In genomic region chr22:25060522-25061071, GRCh38 we compare ENCODE assay signal across 11 cellular contexts.
DNase-seq lines count a peak whose midpoint lies in the region; ATAC-seq and TF ChIP-seq lines count a peak whose summit lies in the region.
"Had no signal": no experiment of that assay in that cellular context is flagged by ENCODE, and none has a peak within 500 bp of the region (broad histone marks: within the 10 kb centered on the region; RNA-seq: fewer than 3 reads in every experiment).

No MANE protein-coding gene starts in this region.

- H3K36me3 Mint-ChIP-seq in MCF 10A (ENCODE audit: insufficient read depth, unreplicated experiment) = peaks cover 71% of the 10 kb centered on the region

- H3K4me2 ChIP-seq in hepatocyte = no peak overlapping the region

- no peak overlapping the region for H3K4me3 Mint-ChIP-seq in MCF 10A (ENCODE audit: unreplicated experiment)
- H3K4me3 Mint-ChIP-seq: B cell had no signal

- no peaks in the 10 kb centered on the region for H3K27me3 Mint-ChIP-seq in MCF 10A (ENCODE audit: insufficient read depth, unreplicated experiment)

- H3K27me3 ChIP-seq in breast epithelium (no peaks in the 10 kb centered on the region), hepatocyte (no peaks in the 10 kb centered on the region), thyroid gland (no peaks in the 10 kb centered on the region)
- H3K27me3 ChIP-seq: body of pancreas had no signal

- no peak overlapping the region for H3K4me3 ChIP-seq in breast epithelium
- H3K4me3 ChIP-seq in hepatocyte = no peak overlapping the region
- no peak overlapping the region for H3K4me3 ChIP-seq in thyroid gland (replicated peaks in 1 of 3)
- H3K4me3 ChIP-seq: body of pancreas had no signal

- no peak for ATAC-seq in GM19023 (IDR thresholded peaks at IDR 0.05; ENCODE audit: unreplicated experiment)
- ATAC-seq in GM18909 (IDR thresholded peaks at IDR 0.05; ENCODE audit: poor library complexity, unreplicated experiment) = no peak
- ATAC-seq: body of pancreas had no signal

- no peak overlapping the region for H2AFZ ChIP-seq in hepatocyte

- no TSS peak for BruUV-seq in MCF 10A (replicated peaks; lab: Mats Ljungman, UMichigan)

- H4K20me1 ChIP-seq in hepatocyte (ENCODE audit: insufficient read depth, poor library complexity, severe bottlenecking) = no peaks in the 10 kb centered on the region

- DNase-seq in MCF 10A (ENCODE audit: unreplicated experiment) (no peak), breast epithelium (ENCODE audit: low spot score in 2 of 2) (no peak), hepatocyte (ENCODE audit: low spot score) (no peak), thyroid gland (no peak), Ammon's horn (ENCODE audit: low spot score) (no peak)
- peak; percentile 65 to 68 for DNase-seq in activated T-cell treated with anti-CD3 and anti-CD28 coated beads, Interleukin-2, amount 50 U/mL, for 48 hours
- DNase-seq: body of pancreas, NCI-H1105 had no signal

- no peaks in the 10 kb centered on the region for H3K36me3 ChIP-seq in breast epithelium
- H3K36me3 ChIP-seq in hepatocyte (replicated peaks; ENCODE audit: insufficient read depth, low read depth) = no peaks in the 10 kb centered on the region
- no peaks in the 10 kb centered on the region for H3K36me3 ChIP-seq in thyroid gland

- TF ChIP-seq POLR2A in breast epithelium (IDR thresholded peaks at IDR 0.05) = no peak
- no peak for TF ChIP-seq POLR2A in thyroid gland (IDR thresholded peaks at IDR 0.05)

- peaks cover 10% of the 10 kb centered on the region for H3K79me2 ChIP-seq in hepatocyte

- POLR2A ChIA-PET in MCF 10A (lab: Yijun Ruan, JAX) = interaction anchor here (0.6 kb wide), 1 partner anchor 75 kb away, joined by 3 read pairs; no protein-coding TSS in a partner anchor

- intact Hi-C loops in MCF 10A (cut with micrococcal nuclease) (no loop called here), breast epithelium (cut with DNase I; ENCODE audit: low total_unique reads) (no loop called here), thyroid gland (cut with DNase I) (no loop called here)

- peak overlapping the region; percentile 95 for H3K27ac Mint-ChIP-seq in MCF 10A (ENCODE audit: low read depth, unreplicated experiment)
- H3K27ac Mint-ChIP-seq: B cell had no signal

- TF ChIP-seq CTCF in MCF 10A (IDR thresholded peaks at IDR 0.05; ENCODE audit: unreplicated experiment) = no peak
- TF ChIP-seq CTCF in breast epithelium (IDR thresholded peaks at IDR 0.05) = peak in 1 of 3 donors; percentile 18
- peak; percentile 19 for TF ChIP-seq CTCF in hepatocyte (IDR thresholded peaks at IDR 0.05; ENCODE audit: poor library complexity)
- peak in 3 of 6 experiments; percentile 30 to 47 (median 34) for TF ChIP-seq CTCF in thyroid gland (IDR thresholded peaks at IDR 0.05)

- H3K9me3 ChIP-seq in breast epithelium = no peaks in the 10 kb centered on the region
- H3K9me3 ChIP-seq in hepatocyte (ENCODE audit: low read depth) = no peaks in the 10 kb centered on the region
- H3K9me3 ChIP-seq in thyroid gland = no peaks in the 10 kb centered on the region
- H3K9me3 ChIP-seq: body of pancreas had no signal

- 86% methylated on average over 10 of the region's 10 CpGs for WGBS in hepatocyte (ENCODE audit: low lambda C conversion rate, missing lambda C conversion rate)
- 62 to 76% methylated on average over 10 of the region's 10 CpGs for WGBS in thyroid gland, 2 donors

- no peak overlapping the region for H3K27ac ChIP-seq in breast epithelium
- H3K27ac ChIP-seq in hepatocyte = no peak overlapping the region
- peak overlapping the region in 2 of 3 donors; percentile 83 to 91 for H3K27ac ChIP-seq in thyroid gland
- H3K27ac ChIP-seq: body of pancreas had no signal

- CTCF ChIA-PET in MCF 10A (lab: Yijun Ruan, JAX) = interaction anchor here (0.5 to 4.6 kb wide), 8 partner anchors 10 to 1390 kb away, joined by 3 to 43 read pairs (median 6); no protein-coding TSS in a partner anchor

- H3K9me2 ChIP-seq in hepatocyte (replicated peaks; ENCODE audit: insufficient read depth) = no peaks in the 10 kb centered on the region

- H3K4me1 ChIP-seq in breast epithelium (no peaks in the 10 kb centered on the region), hepatocyte (ENCODE audit: insufficient read depth) (no peaks in the 10 kb centered on the region), thyroid gland (peaks cover 74 to 88% of the 10 kb centered on the region in 2 donors)
- H3K4me1 ChIP-seq: body of pancreas had no signal

- no peaks in the 10 kb centered on the region for H3K9me3 Mint-ChIP-seq in MCF 10A (ENCODE audit: unreplicated experiment)

- peaks cover 9% of the 10 kb centered on the region for H3K4me1 Mint-ChIP-seq in MCF 10A (ENCODE audit: insufficient read depth, unreplicated experiment)

Comparison
In these comparisons a context has a peak if more than half of its experiments do, and no peak if none do; other contexts are left out.
1. DNase-seq: peak in activated T-cell treated with anti-CD3 and anti-CD28 coated beads, Interleukin-2, amount 50 U/mL, for 48 hours (2 of 2); none in MCF 10A (single experiment), breast epithelium (0 of 2), hepatocyte (single experiment), thyroid gland (0 of 2) and Ammon's horn (single experiment).
2. H3K27ac ChIP-seq: peak in thyroid gland (2 of 3); none in breast epithelium (0 of 2) and hepatocyte (single experiment).